In the genomic region with DNA sequence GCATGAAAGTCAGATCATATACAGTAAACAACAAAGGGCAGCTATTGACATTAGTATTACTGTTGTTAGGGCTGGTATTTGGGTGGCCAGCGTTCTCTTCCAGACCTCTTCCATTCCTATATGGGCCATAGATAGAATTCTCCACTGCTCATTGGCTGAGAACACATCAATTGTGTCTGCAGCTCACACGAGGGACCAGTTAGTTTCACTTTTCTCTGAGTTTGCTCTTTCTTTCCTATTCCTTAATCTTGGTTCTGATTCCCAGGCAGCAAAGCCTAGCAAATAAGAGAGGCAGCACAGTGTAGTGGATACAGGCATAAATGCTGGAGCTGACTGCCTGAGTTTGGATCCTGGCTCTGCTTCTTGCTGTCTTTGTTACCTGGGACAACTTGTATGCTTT, we compare ENCODE assay signal across 1 cellular context.
TF ChIP-seq lines count a peak whose summit lies in the region.

No MANE protein-coding gene starts in this region.

TF ChIP-seq in H1, 55 proteins besides CTCF, POLR2A, EP300 and RAD21 (continued from another document):
- TF ChIP-seq SIN3A (conservative IDR thresholded peaks at IDR 0.05 in 1 of 2, IDR thresholded peaks at IDR 0.05 in 1 of 2; ENCODE audit: low read depth in 1 of 2, low read length in 2 of 2) (no peak), CREB1 (IDR thresholded peaks at IDR 0.05) (no peak), POLR2AphosphoS5 (IDR thresholded peaks at IDR 0.05; ENCODE audit: low read depth, low read length) (no peak), KDM5A (IDR thresholded peaks at IDR 0.05; ENCODE audit: low read length) (no peak), SRF (IDR thresholded peaks at IDR 0.05; ENCODE audit: low read depth, low read length) (no peak), BCL11A (IDR thresholded peaks at IDR 0.05; ENCODE audit: low read depth in 2 of 2, low read length in 2 of 2) (no peak), PHF8 (conservative IDR thresholded peaks at IDR 0.05; ENCODE audit: low read depth, low read length) (no peak), ASH2L (IDR thresholded peaks at IDR 0.05; ENCODE audit: low read length) (no peak)
